In genomic region chr15:93063796-93064690, GRCh38 we compare ENCODE assay signal across 22 cellular contexts. TPM values are rescaled to one million over a fixed set of nuclear protein-coding genes. Genes with fewer than 3 reads are reported as not detected.
DNase-seq lines count a peak whose midpoint lies in the region; ATAC-seq and TF ChIP-seq lines count a peak whose summit lies in the region.
"Had no signal": no experiment of that assay in that cellular context is flagged by ENCODE, and none has a peak within 500 bp of the region (broad histone marks: within the 10 kb centered on the region; RNA-seq: fewer than 3 reads in every experiment).

No MANE protein-coding gene starts in this region.

- H3K27ac ChIP-seq in endodermal cell (ENCODE audit: low read depth, low read length) (peak overlapping the region; percentile 60), ovary (peak overlapping the region; percentile 20 to 31), vagina (peak overlapping the region; percentile 71)

- WGBS in endodermal cell (ENCODE audit: insufficient coverage in 1 of 2, insufficient read length in 1 of 2), 2 experiments: 93% methylated on average over 16 to 23 of the region's 23 CpGs
- 77 to 83% (median 78%) methylated on average over 19 to 23 of the region's 23 CpGs for WGBS in ovary, 3 donors

- H3K9ac ChIP-seq in endodermal cell (ENCODE audit: extremely low read depth, low read length, poor library complexity, severe bottlenecking): peak overlapping the region; percentile 72

- no peaks in the 10 kb centered on the region for H3K9me3 ChIP-seq in endodermal cell (ENCODE audit: control insufficient read depth, low read length)
- no peaks in the 10 kb centered on the region for H3K9me3 ChIP-seq in ovary
- no peaks in the 10 kb centered on the region for H3K9me3 ChIP-seq in vagina
- H3K9me3 ChIP-seq in MG63: no peaks in the 10 kb centered on the region
- H3K9me3 ChIP-seq: HAP-1, right atrium auricular region, tibial nerve had no signal

- H3K4me3 ChIP-seq in endodermal cell (ENCODE audit: low read length) (peak overlapping the region; percentile 57), ovary (no peak overlapping the region), vagina (no peak overlapping the region), MG63 (no peak overlapping the region)
- H3K4me3 ChIP-seq: GM12878, HAP-1, right atrium auricular region, tibial nerve had no signal

- H3K27me3 Mint-ChIP-seq in endodermal cell (ENCODE audit: insufficient read depth): no peaks in the 10 kb centered on the region

- peaks cover 63% of the 10 kb centered on the region for H3K4me1 Mint-ChIP-seq in endodermal cell
- H3K4me1 Mint-ChIP-seq: activated B cell treated with CpG ODN at 0.5 μM for 24 hours; activated CD8-positive, alpha-beta memory T cell treated with anti-CD3 and anti-CD28 coated beads, Interleukin-2, amount 10 ng/mL, durations not matched to agents 7 days and 5 days; IgD-negative memory B cell had no signal

- H3K27me3 ChIP-seq in endodermal cell (ENCODE audit: control insufficient read depth, insufficient read depth, low read length, poor library complexity, severe bottlenecking) (no peaks in the 10 kb centered on the region), ovary (no peaks in the 10 kb centered on the region), vagina (no peaks in the 10 kb centered on the region), MG63 (no peaks in the 10 kb centered on the region)
- H3K27me3 ChIP-seq: right atrium auricular region, tibial nerve had no signal

- H3K27ac Mint-ChIP-seq in endodermal cell: peak overlapping the region; percentile 74
- H3K27ac Mint-ChIP-seq: activated B cell treated with CpG ODN at 0.5 μM for 24 hours; activated CD8-positive, alpha-beta memory T cell treated with anti-CD3 and anti-CD28 coated beads, Interleukin-2, amount 10 ng/mL, durations not matched to agents 7 days and 5 days; CD8-positive, alpha-beta T cell; effector memory CD8-positive, alpha-beta T cell; IgD-negative memory B cell had no signal

- DNase-seq in Right ventricle myocardium superior: peak; percentile 26
- no peak for DNase-seq in cardiac septum (ENCODE audit: low spot score)
- no peak for DNase-seq in endodermal cell
- peak in 1 of 5 donors; percentile 18 for DNase-seq in ovary
- no peak for DNase-seq in vagina (ENCODE audit: extremely low spot score in 2 of 2)
- no peak for DNase-seq in MG63
- DNase-seq in activated CD4-positive, alpha-beta T cell treated with anti-CD3 and anti-CD28 coated beads, Interleukin-2, amount 50 U/mL, for 1 hour: no peak
- DNase-seq: activated B cell treated with CpG ODN at 0.5 μM for 24 hours; activated CD8-positive, alpha-beta memory T cell treated with anti-CD3 and anti-CD28 coated beads, Interleukin-2, amount 10 ng/mL, durations not matched to agents 7 days and 5 days; activated gamma-delta T cell treated with Interleukin-2 at 50 U/mL for 16 hours; CD8-positive, alpha-beta T cell; effector memory CD8-positive, alpha-beta T cell; EL; NCI-H82; stimulated activated CD4-positive, alpha-beta T cell treated with anti-CD3 and anti-CD28 coated beads, Interleukin-2, amount 100 ng/mL, for 48 hours; T-helper 1 cell had no signal

- peaks cover 63% of the 10 kb centered on the region for H3K36me3 ChIP-seq in endodermal cell (ENCODE audit: control insufficient read depth, insufficient read depth, low read length)
- no peaks in the 10 kb centered on the region for H3K36me3 ChIP-seq in ovary
- H3K36me3 ChIP-seq in vagina: peaks cover 0 to 6% of the 10 kb centered on the region in 2 donors
- no peaks in the 10 kb centered on the region for H3K36me3 ChIP-seq in MG63
- H3K36me3 ChIP-seq: right atrium auricular region had no signal

- no peak for TF ChIP-seq POLR2A in ovary (IDR thresholded peaks at IDR 0.05)
- TF ChIP-seq POLR2A in vagina (IDR thresholded peaks at IDR 0.05): no peak

- TF ChIP-seq EP300 in ovary (IDR thresholded peaks at IDR 0.05): no peak

- no peak for ATAC-seq in Right ventricle myocardium superior (ENCODE audit: poor library complexity)
- ATAC-seq in HG03460 (IDR thresholded peaks at IDR 0.05; ENCODE audit: unreplicated experiment): no peak
- ATAC-seq: activated CD8-positive, alpha-beta memory T cell treated with anti-CD3 and anti-CD28 coated beads, Interleukin-2, amount 10 ng/mL, durations not matched to agents 7 days and 5 days; CD8-positive, alpha-beta T cell; effector memory CD8-positive, alpha-beta T cell; GM12878 had no signal

- intact Hi-C loops in Right ventricle myocardium superior (cut with DNase I) (no loop called here), cardiac septum (cut with DNase I) (no loop called here), ovary (cut with DNase I) (no loop called here), vagina (cut with DNase I) (no loop called here)

- no peaks in the 10 kb centered on the region for H3K9me3 Mint-ChIP-seq in endodermal cell
- H3K9me3 Mint-ChIP-seq: activated B cell treated with CpG ODN at 0.5 μM for 24 hours; CD8-positive, alpha-beta T cell; effector memory CD8-positive, alpha-beta T cell; IgD-negative memory B cell had no signal

- no peak for TF ChIP-seq CTCF in endodermal cell (conservative IDR thresholded peaks at IDR 0.05)
- TF ChIP-seq CTCF in ovary (IDR thresholded peaks at IDR 0.05): no peak
- TF ChIP-seq CTCF in vagina (IDR thresholded peaks at IDR 0.05): no peak

- peaks cover 55% of the 10 kb centered on the region for H3K36me3 Mint-ChIP-seq in endodermal cell (ENCODE audit: low read depth)
- H3K36me3 Mint-ChIP-seq: activated CD8-positive, alpha-beta memory T cell treated with anti-CD3 and anti-CD28 coated beads, Interleukin-2, amount 10 ng/mL, durations not matched to agents 7 days and 5 days; CD8-positive, alpha-beta T cell; IgD-negative memory B cell had no signal

- H3K4me1 ChIP-seq in endodermal cell (ENCODE audit: control insufficient read depth, insufficient read depth, low read length): peaks cover 31% of the 10 kb centered on the region
- H3K4me1 ChIP-seq in ovary (ENCODE audit: insufficient read depth): peaks cover 21% of the 10 kb centered on the region
- H3K4me1 ChIP-seq in vagina: peaks cover 86% of the 10 kb centered on the region

- H3K4me3 Mint-ChIP-seq in endodermal cell: no peak overlapping the region
- H3K4me3 Mint-ChIP-seq: activated B cell treated with CpG ODN at 0.5 μM for 24 hours; activated CD8-positive, alpha-beta memory T cell treated with anti-CD3 and anti-CD28 coated beads, Interleukin-2, amount 10 ng/mL, durations not matched to agents 7 days and 5 days; CD8-positive, alpha-beta T cell; effector memory CD8-positive, alpha-beta T cell; IgD-negative memory B cell had no signal

RNA-seq across cellular contexts. Expression of gene RGMA, which starts 25.0 kb away (rescaled TPM):
- total RNA-seq in Right ventricle myocardium superior (25.0 TPM), cardiac septum (16.5 TPM), endodermal cell (10 to 100 TPM; 37.7 to 67.1 TPM), ovary (10 to 100 TPM; 17.4 to 47.6 (median 31.6) TPM), vagina (21.6 TPM)
- 64.3 TPM for polyA plus RNA-seq in endodermal cell (2013, experiment 1 of 2)
- 48.1 TPM for polyA plus RNA-seq in endodermal cell (2013, experiment 2 of 2)
- 10 to 100 TPM in 1 of 2 donors, 1 to 10 TPM in 1; 2.8 to 33.6 TPM for polyA plus RNA-seq in ovary
- total RNA-seq in MG63 (2014; rRNA removed; shearing (Covaris generic); ENCODE audit: low replicate concordance): 0.47 TPM in 1 of 2 replicates, not detected in the other
- total RNA-seq: activated B cell treated with CpG ODN at 0.5 μM for 24 hours, GM12878 had no signal
- polyA plus RNA-seq: GM12878, IgD-negative memory B cell had no signal

Comparison
In these comparisons a context has a peak if more than half of its experiments do, and no peak if none do; other contexts are left out.
1. RNA of gene RGMA, which starts 25.0 kb away (total RNA-seq): 37.7 to 67.1 TPM in endodermal cell, 17.4 to 47.6 TPM in ovary, 25.0 TPM in Right ventricle myocardium superior (single experiment), 21.6 TPM in vagina (single experiment) and 16.5 TPM in cardiac septum (single experiment); 0.47 TPM in MG63; every median in the first group is over 10 times any median in the second.
2. Peak in every context shown above with its lines, with median percentiles within 50 percentile points of each other: H3K27ac ChIP-seq.